Comparison of ENCODE assay signal across 14 cellular contexts in the genomic region with DNA sequence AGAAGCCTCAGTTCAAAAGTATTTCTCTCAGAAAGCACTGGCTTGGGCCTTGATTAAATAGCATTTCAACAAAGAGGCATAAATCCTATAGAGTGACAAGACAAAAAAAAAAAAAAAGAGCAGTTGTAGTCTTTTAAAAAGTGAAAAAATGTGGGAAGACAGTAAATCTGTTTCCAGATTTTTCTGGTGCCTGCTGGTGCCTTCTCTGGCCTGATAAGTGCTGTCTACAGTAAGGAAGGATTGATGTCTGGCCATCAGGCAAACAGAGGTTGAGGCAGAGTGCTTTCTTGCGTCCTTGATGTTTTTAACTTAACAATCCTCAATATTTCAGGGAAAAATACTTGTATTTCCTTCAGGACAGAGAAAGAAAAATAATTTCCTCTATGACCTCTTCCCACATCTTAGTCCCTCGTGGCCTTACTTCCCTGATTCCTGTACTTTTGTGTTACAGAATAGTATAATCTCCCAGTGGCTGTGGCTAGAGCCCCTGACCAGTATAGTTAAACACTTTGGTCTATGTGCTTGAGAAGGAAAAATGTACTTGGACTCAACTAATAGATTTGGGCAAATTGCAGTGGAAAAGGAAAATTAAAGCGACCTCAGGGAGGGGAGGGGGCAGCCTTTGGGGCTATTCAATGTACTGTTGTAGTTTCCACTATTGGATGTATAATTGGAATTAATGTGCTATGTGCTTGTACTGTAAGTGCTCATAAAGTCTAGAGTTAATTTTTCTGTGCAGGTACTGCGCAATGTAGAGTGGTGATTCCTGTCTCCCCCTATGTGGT.
DNase-seq lines count a peak whose midpoint lies in the region; FAIRE-seq and TF ChIP-seq lines count a peak whose summit lies in the region.
"Had no signal": no experiment of that assay in that cellular context is flagged by ENCODE, and none has a peak within 500 bp of the region (broad histone marks: within the 10 kb centered on the region; RNA-seq: fewer than 3 reads in every experiment).

No MANE protein-coding gene starts in this region.

- no peaks in the 10 kb centered on the region for H3F3A ChIP-seq in SK-N-SH (replicated peaks; ENCODE audit: insufficient read depth)

- H3K27me3 ChIP-seq in ACC112 (ENCODE audit: insufficient read depth, low read length) (no peaks in the 10 kb centered on the region), SK-N-SH (ENCODE audit: insufficient read depth) (no peaks in the 10 kb centered on the region), muscle layer of colon (ENCODE audit: control insufficient read depth in 1 of 2, insufficient read depth in 2 of 2, low read length in 2 of 2) (no peaks in the 10 kb centered on the region)
- H3K27me3 ChIP-seq: stomach had no signal

- H3K9me3 ChIP-seq in SK-N-SH (no peaks in the 10 kb centered on the region), muscle layer of colon (ENCODE audit: low read length) (no peaks in the 10 kb centered on the region)
- H3K9me3 ChIP-seq: stomach had no signal

- H3K9ac ChIP-seq in SK-N-SH, result no peak overlapping the region
- no peak overlapping the region for H3K9ac ChIP-seq in muscle layer of colon (ENCODE audit: low read length)

- no peak for TF ChIP-seq EP300 in SK-N-SH (IDR thresholded peaks at IDR 0.05; ENCODE audit: borderline replicate concordance in 1 of 2, low read depth in 1 of 2, low read length in 1 of 2)

- CTCF ChIA-PET in HEK293T (lab: Yijun Ruan, JAX), result interaction anchor here (0.6 to 1.9 kb wide), 11 partner anchors 9 to 994 kb away, joined by 3 to 6 read pairs (median 4); no protein-coding TSS in a partner anchor
- CTCF ChIA-PET in SK-N-SH (lab: Yijun Ruan, JAX), result interaction anchor here (0.5 to 5.3 kb wide), 96 partner anchors 9 to 1409 kb away, joined by 3 to 105 read pairs (median 4); partner anchors contain the start of gene SEMA3C

- DNase-seq in HEK293T (ENCODE audit: extremely low spot score) (no peak), SK-N-SH (no peak), NCI-H1105 treated with DMSO at 0.1 percent for 48 hours (lab: John Stamatoyannopoulos, UW) (no peak), RCC 7860 (ENCODE audit: low spot score) (no peak)
- no peak for DNase-seq in activated CD8-positive, alpha-beta memory T cell treated with anti-CD3 and anti-CD28 coated beads for 24 hours
- DNase-seq in central memory CD4-positive, alpha-beta T cell, result no peak
- DNase-seq: activated CD4-positive, alpha-beta T cell treated with anti-CD3 and anti-CD28 coated beads, Interleukin-2, amount 50 U/mL, for 1 hour; activated naive CD8-positive, alpha-beta T cell treated with anti-CD3 and anti-CD28 coated beads, Interleukin-2, amount 10 ng/mL, durations not matched to agents 7 days and 5 days; activated T-cell treated with anti-CD3 and anti-CD28 coated beads, Interleukin-2, amount 50 U/mL, for 1 hour; CD4-positive, alpha-beta T cell; naive B cell had no signal

- TF ChIP-seq CTCF in SK-N-SH (IDR thresholded peaks at IDR 0.05), result no peak

- no peaks in the 10 kb centered on the region for H4K20me1 ChIP-seq in SK-N-SH (ENCODE audit: insufficient read depth)

- H2AFZ ChIP-seq in ACC112 (ENCODE audit: low read length, unreplicated experiment), result peak overlapping the region; percentile 93
- peak overlapping the region; percentile 65; the same call in 1 of the 2 replicates for H2AFZ ChIP-seq in SK-N-SH (ENCODE audit: low read depth)

- peaks cover 7% of the 10 kb centered on the region for H3K4me1 ChIP-seq in ACC112 (ENCODE audit: control insufficient read depth, insufficient read depth, low read length, unreplicated experiment)
- peaks cover 0 to 10% of the 10 kb centered on the region in 2 experiments; a peak in 2 of 4 replicates for H3K4me1 ChIP-seq in SK-N-SH (ENCODE audit: control insufficient read depth in 1 of 2, insufficient read depth in 2 of 2, low read depth in 1 of 2, low read length in 1 of 2)
- no peaks in the 10 kb centered on the region for H3K4me1 ChIP-seq in muscle layer of colon (ENCODE audit: insufficient read depth, low read length)

- H3K9me2 ChIP-seq in SK-N-SH, result no peaks in the 10 kb centered on the region

- H3K4me2 ChIP-seq in SK-N-SH, result no peak overlapping the region

- no peak for TF ChIP-seq RAD21 in SK-N-SH (IDR thresholded peaks at IDR 0.05; ENCODE audit: low read length)

- H3K27ac ChIP-seq in ACC112 (ENCODE audit: low read depth, low read length) (no peak overlapping the region), SK-N-SH (ENCODE audit: low read depth in 2 of 2, low read length in 1 of 2) (no peak overlapping the region), muscle layer of colon (ENCODE audit: low read depth, low read length) (peak overlapping the region; percentile 23)

- H3K4me3 ChIP-seq in ACC112 (ENCODE audit: low read depth, low read length) (no peak overlapping the region), SK-N-SH (ENCODE audit: low read depth in 2 of 2, low read length in 1 of 2) (no peak overlapping the region), muscle layer of colon (ENCODE audit: low read depth in 1 of 2, low read length in 2 of 2) (no peak overlapping the region)
- H3K4me3 ChIP-seq: stomach had no signal

- WGBS in SK-N-SH (ENCODE audit: low lambda C conversion rate), result 49% methylated on average over 4 of the region's 4 CpGs

- H3K36me3 ChIP-seq in ACC112 (ENCODE audit: insufficient read depth, low read length) (no peaks in the 10 kb centered on the region), SK-N-SH (replicated peaks in 1 of 2; ENCODE audit: control insufficient read depth in 1 of 2, insufficient read depth in 2 of 2, low read length in 1 of 2) (no peaks in the 10 kb centered on the region), muscle layer of colon (ENCODE audit: insufficient read depth, low read length) (no peaks in the 10 kb centered on the region)
- H3K36me3 ChIP-seq: stomach had no signal

- POLR2A ChIA-PET in HEK293T (lab: Yijun Ruan, JAX) (no interaction called here), SK-N-SH (lab: Yijun Ruan, JAX) (interaction anchor here (1.2 kb wide), 1 partner anchor 549 kb away, joined by 3 read pairs; no protein-coding TSS in a partner anchor)

- H3K79me2 ChIP-seq in ACC112 (ENCODE audit: control insufficient read depth, insufficient read depth, low read length, unreplicated experiment), result no peaks in the 10 kb centered on the region
- H3K79me2 ChIP-seq in SK-N-SH (ENCODE audit: insufficient read depth), result no peaks in the 10 kb centered on the region

- FAIRE-seq in RCC 7860 (lab: Jason Lieb, UNC), result no peak

TF ChIP-seq in HEK293T, 16 proteins besides CTCF, POLR2A, EP300 and RAD21:
- TF ChIP-seq ZNF384 (IDR thresholded peaks at IDR 0.05), result no peak
- TF ChIP-seq, protein P1, sequence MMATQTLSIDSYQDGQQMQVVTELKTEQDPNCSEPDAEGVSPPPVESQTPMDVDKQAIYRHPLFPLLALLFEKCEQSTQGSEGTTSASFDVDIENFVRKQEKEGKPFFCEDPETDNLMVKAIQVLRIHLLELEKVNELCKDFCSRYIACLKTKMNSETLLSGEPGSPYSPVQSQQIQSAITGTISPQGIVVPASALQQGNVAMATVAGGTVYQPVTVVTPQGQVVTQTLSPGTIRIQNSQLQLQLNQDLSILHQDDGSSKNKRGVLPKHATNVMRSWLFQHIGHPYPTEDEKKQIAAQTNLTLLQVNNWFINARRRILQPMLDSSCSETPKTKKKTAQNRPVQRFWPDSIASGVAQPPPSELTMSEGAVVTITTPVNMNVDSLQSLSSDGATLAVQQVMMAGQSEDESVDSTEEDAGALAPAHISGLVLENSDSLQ (IDR thresholded peaks at IDR 0.05), result peak; percentile 15; the same call in 1 of the 2 replicates

TF ChIP-seq in SK-N-SH, 30 proteins besides CTCF, POLR2A, EP300 and RAD21 (continues in another document):
- TF ChIP-seq JUND (IDR thresholded peaks at IDR 0.05) (no peak), RFX5 (IDR thresholded peaks at IDR 0.05; ENCODE audit: low read length) (no peak), CHD2 (IDR thresholded peaks at IDR 0.05; ENCODE audit: low read length, partially characterized antibody) (no peak), GABPA (IDR thresholded peaks at IDR 0.05; ENCODE audit: low read depth) (no peak), FOXJ3 (CRISPR knock-in tag; IDR thresholded peaks at IDR 0.05) (no peak)
- TF ChIP-seq, protein P2, sequence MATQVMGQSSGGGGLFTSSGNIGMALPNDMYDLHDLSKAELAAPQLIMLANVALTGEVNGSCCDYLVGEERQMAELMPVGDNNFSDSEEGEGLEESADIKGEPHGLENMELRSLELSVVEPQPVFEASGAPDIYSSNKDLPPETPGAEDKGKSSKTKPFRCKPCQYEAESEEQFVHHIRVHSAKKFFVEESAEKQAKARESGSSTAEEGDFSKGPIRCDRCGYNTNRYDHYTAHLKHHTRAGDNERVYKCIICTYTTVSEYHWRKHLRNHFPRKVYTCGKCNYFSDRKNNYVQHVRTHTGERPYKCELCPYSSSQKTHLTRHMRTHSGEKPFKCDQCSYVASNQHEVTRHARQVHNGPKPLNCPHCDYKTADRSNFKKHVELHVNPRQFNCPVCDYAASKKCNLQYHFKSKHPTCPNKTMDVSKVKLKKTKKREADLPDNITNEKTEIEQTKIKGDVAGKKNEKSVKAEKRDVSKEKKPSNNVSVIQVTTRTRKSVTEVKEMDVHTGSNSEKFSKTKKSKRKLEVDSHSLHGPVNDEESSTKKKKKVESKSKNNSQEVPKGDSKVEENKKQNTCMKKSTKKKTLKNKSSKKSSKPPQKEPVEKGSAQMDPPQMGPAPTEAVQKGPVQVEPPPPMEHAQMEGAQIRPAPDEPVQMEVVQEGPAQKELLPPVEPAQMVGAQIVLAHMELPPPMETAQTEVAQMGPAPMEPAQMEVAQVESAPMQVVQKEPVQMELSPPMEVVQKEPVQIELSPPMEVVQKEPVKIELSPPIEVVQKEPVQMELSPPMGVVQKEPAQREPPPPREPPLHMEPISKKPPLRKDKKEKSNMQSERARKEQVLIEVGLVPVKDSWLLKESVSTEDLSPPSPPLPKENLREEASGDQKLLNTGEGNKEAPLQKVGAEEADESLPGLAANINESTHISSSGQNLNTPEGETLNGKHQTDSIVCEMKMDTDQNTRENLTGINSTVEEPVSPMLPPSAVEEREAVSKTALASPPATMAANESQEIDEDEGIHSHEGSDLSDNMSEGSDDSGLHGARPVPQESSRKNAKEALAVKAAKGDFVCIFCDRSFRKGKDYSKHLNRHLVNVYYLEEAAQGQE (IDR thresholded peaks at IDR 0.05; ENCODE audit: low read depth, low read length), result no peak
